In genomic region chrX:27840881-27841280, GRCh38 we compare ENCODE assay signal across 32 cellular contexts. TPM values are rescaled to one million over a fixed set of nuclear protein-coding genes. Genes with fewer than 3 reads are reported as not detected.
"Had no signal": no experiment of that assay in that cellular context is flagged by ENCODE, and none has a peak within 500 bp of the region (broad histone marks: within the 10 kb centered on the region; RNA-seq: fewer than 3 reads in every experiment).

No MANE protein-coding gene starts in this region.

- DNase-seq: activated CD4-positive, alpha-beta memory T cell treated with anti-CD3 and anti-CD28 coated beads for 36 hours; activated CD4-positive, alpha-beta T cell treated with anti-CD3 and anti-CD28 coated beads for 4 hours; activated CD4-positive, alpha-beta T cell treated with anti-CD3 and anti-CD28 coated beads, Interleukin-2, amount 50 U/mL, for 1 hour; activated CD8-positive, alpha-beta memory T cell treated with anti-CD3 and anti-CD28 coated beads, Interleukin-2, amount 50 U/mL, for 4 hours; activated effector memory CD4-positive, alpha-beta T cell treated with Interleukin-2 at 50 U/mL for 16 hours; activated naive CD4-positive, alpha-beta T cell treated with anti-CD3 and anti-CD28 coated beads, Interleukin-2, amount 10 ng/mL, durations not matched to agents 7 days and 5 days; activated naive CD8-positive, alpha-beta T cell treated with anti-CD3 and anti-CD28 coated beads, Interleukin-2, amount 50 U/mL, for 24 hours; activated T-cell treated with anti-CD3 and anti-CD28 coated beads for 4 hours; activated T-cell treated with anti-CD3 and anti-CD28 coated beads, Interleukin-2, amount 50 U/mL, for 4 hours; anterior cingulate cortex; caudate nucleus; cerebellar nuclear complex; Kasumi-1; MG63; NCI-H1048; NCI-H1105 treated with DMSO at 0.1 percent for 48 hours; NCI-H1436; NCI-H1694; NCI-H1930; NCI-H2081 treated with DMSO at 0.1 percent for 48 hours; NCI-H226; NCI-H524 treated with DMSO at 0.1 percent for 48 hours; NK-92 treated with Interleukin-12 subunit alpha and Interleukin-12 subunit beta, amount 100 ng/mL, for 24 hours; Right ventricle myocardium superior had no signal

- H3K9me3 Mint-ChIP-seq: activated naive CD4-positive, alpha-beta T cell treated with anti-CD3 and anti-CD28 coated beads, Interleukin-2, amount 10 ng/mL, durations not matched to agents 7 days and 5 days; activated naive CD8-positive, alpha-beta T cell treated with anti-CD3 and anti-CD28 coated beads, Interleukin-2, amount 50 U/mL, for 24 hours; activated T-cell treated with anti-CD3 and anti-CD28 coated beads, Interleukin-2, amount 50 U/mL, for 4 hours; brain; T-helper 1 cell treated with Interleukin-12 subunit alpha and Interleukin-12 subunit beta and Interleukin-4 antibody, amounts not matched to agents 30 μg/mL and 1 μg/mL, for 36 hours; T-helper 2 cell treated with Interferon-gamma antibody and Interleukin-4, amounts not matched to agents 5 μg/mL and 100 μg/mL, for 36 hours had no signal

- H3K27me3 Mint-ChIP-seq: activated CD4-positive, alpha-beta memory T cell treated with anti-CD3 and anti-CD28 coated beads for 36 hours; activated naive CD4-positive, alpha-beta T cell treated with anti-CD3 and anti-CD28 coated beads, Interleukin-2, amount 10 ng/mL, durations not matched to agents 7 days and 5 days; activated naive CD8-positive, alpha-beta T cell; activated naive CD8-positive, alpha-beta T cell treated with anti-CD3 and anti-CD28 coated beads, Interleukin-2, amount 50 U/mL, for 24 hours; brain had no signal

- H3K4me3 Mint-ChIP-seq: activated CD4-positive, alpha-beta memory T cell treated with anti-CD3 and anti-CD28 coated beads for 36 hours; activated naive CD4-positive, alpha-beta T cell treated with anti-CD3 and anti-CD28 coated beads, Interleukin-2, amount 10 ng/mL, durations not matched to agents 7 days and 5 days; activated naive CD8-positive, alpha-beta T cell; activated naive CD8-positive, alpha-beta T cell treated with anti-CD3 and anti-CD28 coated beads, Interleukin-2, amount 50 U/mL, for 24 hours; activated T-cell treated with anti-CD3 and anti-CD28 coated beads, Interleukin-2, amount 50 U/mL, for 4 hours; brain; T-helper 1 cell treated with Interleukin-12 subunit alpha and Interleukin-12 subunit beta and Interleukin-4 antibody, amounts not matched to agents 30 μg/mL and 1 μg/mL, for 36 hours; T-helper 2 cell treated with Interferon-gamma antibody and Interleukin-4, amounts not matched to agents 5 μg/mL and 100 μg/mL, for 36 hours had no signal

- H3K4me1 Mint-ChIP-seq: activated naive CD4-positive, alpha-beta T cell treated with anti-CD3 and anti-CD28 coated beads, Interleukin-2, amount 10 ng/mL, durations not matched to agents 7 days and 5 days; activated naive CD8-positive, alpha-beta T cell treated with anti-CD3 and anti-CD28 coated beads, Interleukin-2, amount 50 U/mL, for 24 hours; brain had no signal

- H3K36me3 Mint-ChIP-seq: activated CD4-positive, alpha-beta memory T cell treated with anti-CD3 and anti-CD28 coated beads for 36 hours; activated naive CD4-positive, alpha-beta T cell treated with anti-CD3 and anti-CD28 coated beads, Interleukin-2, amount 10 ng/mL, durations not matched to agents 7 days and 5 days; activated naive CD8-positive, alpha-beta T cell; brain had no signal

- H3K27me3 ChIP-seq: MG63 had no signal

- H3K27ac Mint-ChIP-seq: activated CD4-positive, alpha-beta memory T cell treated with anti-CD3 and anti-CD28 coated beads for 36 hours; activated naive CD4-positive, alpha-beta T cell treated with anti-CD3 and anti-CD28 coated beads, Interleukin-2, amount 10 ng/mL, durations not matched to agents 7 days and 5 days; activated naive CD8-positive, alpha-beta T cell; activated naive CD8-positive, alpha-beta T cell treated with anti-CD3 and anti-CD28 coated beads, Interleukin-2, amount 50 U/mL, for 24 hours; brain; T-helper 1 cell treated with Interleukin-12 subunit alpha and Interleukin-12 subunit beta and Interleukin-4 antibody, amounts not matched to agents 30 μg/mL and 1 μg/mL, for 36 hours; T-helper 2 cell treated with Interferon-gamma antibody and Interleukin-4, amounts not matched to agents 5 μg/mL and 100 μg/mL, for 36 hours had no signal

- H3K9me3 ChIP-seq: MG63 had no signal

- ATAC-seq: activated CD4-positive, CD25-positive, alpha-beta regulatory T cell treated with anti-CD3 and anti-CD28 coated beads, Interleukin-2, amount 50 U/mL, for 24 hours; activated naive CD8-positive, alpha-beta T cell treated with anti-CD3 and anti-CD28 coated beads, Interleukin-2, amount 50 U/mL, for 24 hours; activated T-cell treated with anti-CD3 and anti-CD28 coated beads, Interleukin-2, amount 50 U/mL, for 4 hours had no signal

- H3K36me3 ChIP-seq: MG63 had no signal

- H3K4me3 ChIP-seq: MG63 had no signal

RNA-seq across cellular contexts. Expression of gene MAGEB10, which starts 33.1 kb away (rescaled TPM):
- total RNA-seq: activated CD4-positive, alpha-beta memory T cell treated with anti-CD3 and anti-CD28 coated beads for 36 hours; activated T-cell treated with anti-CD3 and anti-CD28 coated beads, Interleukin-2, amount 50 U/mL, for 4 hours; bronchial epithelial cell; NCI-H460; OCI-LY7; Right ventricle myocardium superior had no signal
